ENCODE assay signal across 14 cellular contexts in genomic region chr9:131817627-131818026, GRCh38.
DNase-seq lines count a peak whose midpoint lies in the region; ATAC-seq and TF ChIP-seq lines count a peak whose summit lies in the region.
"Had no signal": no experiment of that assay in that cellular context is flagged by ENCODE, and none has a peak within 500 bp of the region (broad histone marks: within the 10 kb centered on the region; RNA-seq: fewer than 3 reads in every experiment).

No MANE protein-coding gene starts in this region.

- peaks cover 6% of the 10 kb centered on the region for H3K27me3 Mint-ChIP-seq in GM23338 (ENCODE audit: insufficient read depth, low read depth, poor library complexity)

- H3K4me3 Mint-ChIP-seq in GM23338 = no peak overlapping the region

- H3K9me3 ChIP-seq in vagina (no peaks in the 10 kb centered on the region), prostate gland (no peaks in the 10 kb centered on the region)
- H3K9me3 ChIP-seq: gastroesophageal sphincter had no signal

- TF ChIP-seq POLR2A in vagina (IDR thresholded peaks at IDR 0.05) (no peak), prostate gland (IDR thresholded peaks at IDR 0.05) (no peak)

- H3K4me3 ChIP-seq in GM23338 = no peak overlapping the region
- H3K4me3 ChIP-seq in vagina = no peak overlapping the region
- H3K4me3 ChIP-seq in prostate gland = no peak overlapping the region
- H3K4me3 ChIP-seq: gastroesophageal sphincter had no signal

- peak overlapping the region; percentile 43; the same call in 1 of the 2 replicates for H3K4me2 ChIP-seq in GM23338

- H2AFZ ChIP-seq in GM23338 = no peak overlapping the region

- H3K9me2 ChIP-seq in GM23338 (ENCODE audit: insufficient read depth) = no peaks in the 10 kb centered on the region

- no peaks in the 10 kb centered on the region for H3F3A ChIP-seq in GM23338 (replicated peaks; ENCODE audit: low read depth)

- intact Hi-C loops in vagina (cut with DNase I) (no loop called here), prostate gland (cut with DNase I) (no loop called here)

- no peak for ATAC-seq in GM23338
- ATAC-seq: gastroesophageal sphincter had no signal

- H3K27me3 ChIP-seq in GM23338 (ENCODE audit: insufficient read depth) = no peaks in the 10 kb centered on the region
- no peaks in the 10 kb centered on the region for H3K27me3 ChIP-seq in vagina
- peaks cover 2% of the 10 kb centered on the region for H3K27me3 ChIP-seq in prostate gland (replicated peaks; ENCODE audit: insufficient read depth)

- H3K27ac ChIP-seq in GM23338 (ENCODE audit: low read depth) (no peak overlapping the region), vagina (no peak overlapping the region), prostate gland (no peak overlapping the region)
- H3K27ac ChIP-seq: gastroesophageal sphincter had no signal

- DNase-seq in GM23338 (ENCODE audit: low spot score) (no peak), NCI-H146 treated with DMSO at 0.1 percent for 48 hours (lab: John Stamatoyannopoulos, UW; ENCODE audit: unreplicated experiment) (peak; percentile 46), NCI-H2227 (lab: John Stamatoyannopoulos, UW; ENCODE audit: unreplicated experiment) (peak; percentile 83), SHP77 treated with DMSO at 0.1 percent for 48 hours (lab: John Stamatoyannopoulos, UW) (peak; percentile 63), vagina (ENCODE audit: extremely low spot score in 2 of 2) (no peak), NK-92 (lab: John Stamatoyannopoulos, UW; ENCODE audit: unreplicated experiment) (no peak), HPDE6-E6E7 (ENCODE audit: extremely low spot score) (no peak), prostate gland (ENCODE audit: low spot score) (no peak)
- DNase-seq: AML-193; Calu3; caudate nucleus; retina; stimulated activated CD4-positive, alpha-beta T cell treated with anti-CD3 and anti-CD28 coated beads, Interleukin-12 subunit alpha, Interleukin-12 subunit beta, amount 100 ng/mL, for 4 hours had no signal

- no peaks in the 10 kb centered on the region for H4K20me1 ChIP-seq in GM23338 (replicated peaks; ENCODE audit: insufficient read depth)

- peaks cover 7% of the 10 kb centered on the region for H3K4me1 ChIP-seq in GM23338 (ENCODE audit: insufficient read depth)
- no peaks in the 10 kb centered on the region for H3K4me1 ChIP-seq in vagina
- H3K4me1 ChIP-seq in prostate gland (replicated peaks) = no peaks in the 10 kb centered on the region
- H3K4me1 ChIP-seq: gastroesophageal sphincter had no signal

- no peaks in the 10 kb centered on the region for H3K79me2 ChIP-seq in GM23338 (replicated peaks; ENCODE audit: insufficient read depth)

- TF ChIP-seq CTCF in GM23338 (conservative IDR thresholded peaks at IDR 0.05; ENCODE audit: low read depth in 2 of 2) (no peak), vagina (IDR thresholded peaks at IDR 0.05) (no peak), prostate gland (IDR thresholded peaks at IDR 0.05) (no peak)

- no peaks in the 10 kb centered on the region; the same call in 2 of the 3 replicates for H3K9me3 Mint-ChIP-seq in GM23338

- H3K36me3 ChIP-seq in GM23338 (ENCODE audit: insufficient read depth) = no peaks in the 10 kb centered on the region
- no peaks in the 10 kb centered on the region for H3K36me3 ChIP-seq in vagina
- H3K36me3 ChIP-seq in prostate gland = no peaks in the 10 kb centered on the region
- H3K36me3 ChIP-seq: gastroesophageal sphincter had no signal

- 20% methylated on average over 9 of the region's 9 CpGs for WGBS in prostate gland

- H3K27ac Mint-ChIP-seq in GM23338 = no peak overlapping the region

- peaks cover 30% of the 10 kb centered on the region for H3K4me1 Mint-ChIP-seq in GM23338

- no peaks in the 10 kb centered on the region for H3K36me3 Mint-ChIP-seq in GM23338 (ENCODE audit: low read depth)

TF ChIP-seq in GM23338, 12 proteins besides CTCF, POLR2A, EP300 and RAD21 (continues in another document):
- TF ChIP-seq ETS1 (IDR thresholded peaks at IDR 0.05) (no peak), EZH2 (IDR thresholded peaks at IDR 0.05; ENCODE audit: low read depth, unreplicated experiment) (no peak), NANOG (IDR thresholded peaks at IDR 0.05; ENCODE audit: borderline replicate concordance) (no peak), JUNB (IDR thresholded peaks at IDR 0.05; ENCODE audit: unreplicated experiment) (no peak), ZNF331 (CRISPR knock-in tag; IDR thresholded peaks at IDR 0.05; ENCODE audit: low read depth) (no peak), ZNF114 (CRISPR knock-in tag; IDR thresholded peaks at IDR 0.05) (no peak), POLR2AphosphoS5 (IDR thresholded peaks at IDR 0.05; ENCODE audit: low read depth) (no peak), ZNF462 (CRISPR knock-in tag; IDR thresholded peaks at IDR 0.05) (no peak)

Comparison
In these comparisons a context has a peak if more than half of its experiments do, and no peak if none do; other contexts are left out.
1. DNase-seq: peak in NCI-H146 treated with DMSO at 0.1 percent for 48 hours (single experiment), NCI-H2227 (single experiment) and SHP77 treated with DMSO at 0.1 percent for 48 hours (single experiment); none in GM23338 (single experiment), vagina (0 of 2), NK-92 (single experiment), HPDE6-E6E7 (single experiment) and prostate gland (single experiment).